15 cellular contexts compared by ENCODE assay signal in genomic region chr1:28933918-28934317, GRCh38. TPM values are rescaled to one million over a fixed set of nuclear protein-coding genes. Genes with fewer than 3 reads are reported as not detected.
A peak's percentile ranks its signal among the peaks of the same experiment; 100 is the strongest.
DNase-seq lines count a peak whose midpoint lies in the region; ATAC-seq and TF ChIP-seq lines count a peak whose summit lies in the region.
"Had no signal": no experiment of that assay in that cellular context is flagged by ENCODE, and none has a peak within 500 bp of the region (broad histone marks: within the 10 kb centered on the region; RNA-seq: fewer than 3 reads in every experiment).

No MANE protein-coding gene starts in this region.

- no peak overlapping the region for H3K27ac ChIP-seq in left lung

- intact Hi-C loops in left lung (cut with DNase I), result no loop called here

- H3K4me1 Mint-ChIP-seq in activated naive CD8-positive, alpha-beta T cell (ENCODE audit: low read depth), result peaks cover 68% of the 10 kb centered on the region
- H3K4me1 Mint-ChIP-seq in activated naive CD8-positive, alpha-beta T cell treated with anti-CD3 and anti-CD28 coated beads, Interleukin-2, amount 50 U/mL, for 24 hours, result peaks cover 68% of the 10 kb centered on the region
- H3K4me1 Mint-ChIP-seq in T-helper 17 cell (peaks cover 43% of the 10 kb centered on the region), memory B cell (peaks cover 37% of the 10 kb centered on the region)

- H3K27me3 ChIP-seq in left lung, result no peaks in the 10 kb centered on the region

- TF ChIP-seq CTCF in left lung (IDR thresholded peaks at IDR 0.05), result no peak

- no peak for DNase-seq in activated naive CD8-positive, alpha-beta T cell treated with anti-CD3 and anti-CD28 coated beads, Interleukin-2, amount 50 U/mL, for 24 hours
- DNase-seq in T-helper 17 cell (no peak), memory B cell (ENCODE audit: low spot score in 2 of 2) (no peak), left lung (no peak), SK-N-DZ (ENCODE audit: low spot score) (no peak)
- DNase-seq: DMS53, NCI-H1417, NCI-H1930, NCI-H2171, NCI-H774 had no signal

- H3K36me3 Mint-ChIP-seq in activated naive CD8-positive, alpha-beta T cell, result peaks cover 6% of the 10 kb centered on the region
- peaks cover 9% of the 10 kb centered on the region for H3K36me3 Mint-ChIP-seq in activated naive CD8-positive, alpha-beta T cell treated with anti-CD3 and anti-CD28 coated beads, Interleukin-2, amount 50 U/mL, for 24 hours (ENCODE audit: low read depth)
- H3K36me3 Mint-ChIP-seq in T-helper 17 cell (ENCODE audit: low read depth) (peaks cover 2% of the 10 kb centered on the region), memory B cell (peaks cover 6% of the 10 kb centered on the region)

- no peak overlapping the region for H3K4me3 ChIP-seq in left lung
- H3K4me3 ChIP-seq: HAP-1 had no signal

- ATAC-seq in activated naive CD8-positive, alpha-beta T cell treated with anti-CD3 and anti-CD28 coated beads, Interleukin-2, amount 50 U/mL, for 24 hours, result no peak
- no peak for ATAC-seq in T-helper 17 cell
- no peak for ATAC-seq in memory B cell (ENCODE audit: low read depth)
- ATAC-seq in left lung, result no peak
- ATAC-seq in HG03457 (IDR thresholded peaks at IDR 0.05; ENCODE audit: unreplicated experiment), result no peak
- ATAC-seq: Panc1, Right ventricle myocardium inferior had no signal

- H3K27me3 Mint-ChIP-seq in activated naive CD8-positive, alpha-beta T cell, result no peaks in the 10 kb centered on the region
- no peaks in the 10 kb centered on the region for H3K27me3 Mint-ChIP-seq in activated naive CD8-positive, alpha-beta T cell treated with anti-CD3 and anti-CD28 coated beads, Interleukin-2, amount 50 U/mL, for 24 hours
- H3K27me3 Mint-ChIP-seq in T-helper 17 cell (no peaks in the 10 kb centered on the region), memory B cell (no peaks in the 10 kb centered on the region)

- no peaks in the 10 kb centered on the region for H3K36me3 ChIP-seq in left lung
- H3K36me3 ChIP-seq: HAP-1 had no signal

- H3K9me3 Mint-ChIP-seq in activated naive CD8-positive, alpha-beta T cell (ENCODE audit: low read depth), result no peaks in the 10 kb centered on the region
- H3K9me3 Mint-ChIP-seq in activated naive CD8-positive, alpha-beta T cell treated with anti-CD3 and anti-CD28 coated beads, Interleukin-2, amount 50 U/mL, for 24 hours, result peaks cover 5% of the 10 kb centered on the region
- no peaks in the 10 kb centered on the region for H3K9me3 Mint-ChIP-seq in memory B cell

- peak overlapping the region; percentile 8 for H3K4me3 Mint-ChIP-seq in activated naive CD8-positive, alpha-beta T cell
- no peak overlapping the region for H3K4me3 Mint-ChIP-seq in activated naive CD8-positive, alpha-beta T cell treated with anti-CD3 and anti-CD28 coated beads, Interleukin-2, amount 50 U/mL, for 24 hours
- H3K4me3 Mint-ChIP-seq in T-helper 17 cell, result peak overlapping the region; percentile 81
- no peak overlapping the region for H3K4me3 Mint-ChIP-seq in memory B cell

- H3K4me1 ChIP-seq in left lung, result peaks cover 0 to 2% of the 10 kb centered on the region in 2 donors
- H3K4me1 ChIP-seq: HAP-1 had no signal

- H3K9me3 ChIP-seq in T-helper 17 cell (ENCODE audit: control insufficient read depth, low read length, poor library complexity, severe bottlenecking) (no peaks in the 10 kb centered on the region), left lung (no peaks in the 10 kb centered on the region)
- H3K9me3 ChIP-seq: HAP-1 had no signal

- H3K27ac Mint-ChIP-seq in activated naive CD8-positive, alpha-beta T cell, result peak overlapping the region; percentile 6
- no peak overlapping the region for H3K27ac Mint-ChIP-seq in activated naive CD8-positive, alpha-beta T cell treated with anti-CD3 and anti-CD28 coated beads, Interleukin-2, amount 50 U/mL, for 24 hours
- H3K27ac Mint-ChIP-seq in T-helper 17 cell, result peak overlapping the region; percentile 88
- peak overlapping the region; percentile 83 for H3K27ac Mint-ChIP-seq in memory B cell

RNA-seq across cellular contexts. Expression of gene EPB41, which starts 19.5 kb away (rescaled TPM):
- total RNA-seq in T-helper 17 cell (100 to 1,000 TPM; 193 to 221 TPM), left lung (10 to 100 TPM; 51.2 to 56.1 TPM)
- 79.5 and 92.7 TPM in 2 replicates for polyA plus RNA-seq in SK-N-DZ (2014; cell fraction: cytosol; rRNA removed)
- polyA plus RNA-seq in SK-N-DZ (2014; cell fraction: nucleus; rRNA removed), result 41.3 and 55.5 TPM in 2 replicates

Comparison
In these comparisons a context has a peak if more than half of its experiments do, and no peak if none do; other contexts are left out.
1. H3K4me3 Mint-ChIP-seq: peak in activated naive CD8-positive, alpha-beta T cell (single experiment) and T-helper 17 cell (single experiment); none in activated naive CD8-positive, alpha-beta T cell treated with anti-CD3 and anti-CD28 coated beads, Interleukin-2, amount 50 U/mL, for 24 hours (single experiment) and memory B cell (single experiment).